In the genomic region with DNA sequence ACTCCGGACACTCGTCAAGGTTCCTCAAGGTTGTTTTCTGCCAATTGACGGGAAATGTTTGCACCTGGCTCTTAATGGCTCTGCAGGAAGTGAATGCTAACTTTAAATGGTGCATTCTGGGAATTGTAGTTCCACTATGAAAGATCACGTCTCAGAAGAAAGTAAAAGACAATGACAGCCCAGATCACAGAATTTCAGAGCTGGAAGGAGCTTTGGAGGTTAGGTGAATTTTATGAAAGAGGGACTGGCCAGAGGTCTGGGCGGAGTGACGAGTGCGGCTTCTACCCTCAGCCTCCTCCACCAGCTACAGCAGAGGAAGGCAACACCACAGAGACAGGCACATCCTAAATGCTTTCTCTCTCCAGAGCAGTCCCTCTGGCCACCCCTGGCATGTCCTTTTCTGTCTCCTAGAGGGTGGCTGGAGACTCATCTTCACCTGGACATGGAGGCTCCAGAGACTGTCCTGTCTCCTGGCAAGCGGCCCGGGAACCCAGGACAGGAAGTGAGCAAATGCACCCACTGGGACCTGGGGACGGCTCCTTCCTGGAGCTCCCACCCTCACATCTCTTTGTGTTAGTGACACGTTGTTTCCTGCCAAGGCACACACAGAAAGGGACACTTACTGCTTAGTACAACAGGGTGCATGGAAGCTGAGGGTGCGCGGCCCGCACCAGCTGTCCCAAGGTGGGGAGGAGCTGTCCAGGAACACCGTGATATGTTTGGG, we compare ENCODE assay signal across 1 cellular context.
TF ChIP-seq lines count a peak whose summit lies in the region.

No MANE protein-coding gene starts in this region.

TF ChIP-seq in endothelial cell of umbilical vein, 7 proteins besides CTCF, POLR2A, EP300 and RAD21 (continued from another document):
- TF ChIP-seq MYC (IDR thresholded peaks at IDR 0.05; ENCODE audit: low read depth, low read length) (no peak), EZH2 (IDR thresholded peaks at IDR 0.05; ENCODE audit: borderline replicate concordance, low read depth, low read length, severe bottlenecking) (no peak), POLR2AphosphoS5 (IDR thresholded peaks at IDR 0.05; ENCODE audit: insufficient read depth, low read depth, low read length) (no peak), MAX (IDR thresholded peaks at IDR 0.05; ENCODE audit: insufficient read depth, insufficient read length) (no peak), FOS (IDR thresholded peaks at IDR 0.05; ENCODE audit: borderline replicate concordance, insufficient read depth, low read length) (no peak), GATA2 (IDR thresholded peaks at IDR 0.05; ENCODE audit: insufficient read depth, insufficient read length, low read depth, low read length) (no peak)
